ENCODE assay signal across 1 cellular context in the genomic region with DNA sequence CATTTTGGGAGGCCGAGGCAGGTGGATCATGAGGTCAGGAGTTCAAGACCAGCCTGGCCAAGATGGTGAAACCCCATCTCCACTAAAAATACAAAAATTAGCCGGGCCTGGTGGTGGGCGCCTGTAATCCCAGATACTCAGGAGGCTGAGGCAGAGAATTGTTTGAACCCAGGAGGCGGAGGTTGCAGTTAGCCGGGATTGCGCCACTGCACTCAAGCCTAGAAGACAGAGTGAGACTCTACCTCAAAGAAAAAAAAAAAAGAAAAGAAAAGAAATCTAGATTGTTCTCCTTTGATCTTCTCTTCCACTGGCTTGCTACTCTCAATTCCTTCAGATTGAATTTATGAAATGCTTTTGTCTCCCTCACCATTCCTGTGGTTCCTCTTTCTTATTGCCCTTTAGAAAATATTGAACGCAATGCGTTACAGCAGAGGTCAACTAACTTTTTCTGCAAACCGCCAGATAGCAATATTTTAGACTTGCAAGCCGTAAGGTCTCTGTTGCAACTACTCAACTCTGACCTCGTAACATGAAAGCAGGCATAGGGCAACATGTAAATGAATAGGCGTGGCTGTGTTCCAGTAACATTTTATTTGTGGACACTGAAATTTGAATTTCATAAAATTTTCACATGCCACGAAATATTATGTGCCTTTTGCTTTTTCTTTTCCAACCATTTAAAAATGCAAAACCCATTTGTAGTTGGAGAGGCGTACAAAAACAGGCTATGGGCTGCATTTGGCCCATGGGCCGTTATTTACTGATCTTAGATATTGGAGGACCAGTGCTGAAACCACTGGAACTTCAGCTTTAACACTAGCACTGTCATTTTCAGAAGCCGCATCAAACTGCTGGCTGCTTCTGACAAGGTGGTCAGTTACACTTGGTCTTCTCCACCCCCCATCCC.
TF ChIP-seq lines count a peak whose summit lies in the region.

No MANE protein-coding gene starts in this region.

TF ChIP-seq in H1, 55 proteins besides CTCF, POLR2A, EP300 and RAD21:
- TF ChIP-seq BCL11A (IDR thresholded peaks at IDR 0.05; ENCODE audit: low read depth in 2 of 2, low read length in 2 of 2) = no peak
- no peak for TF ChIP-seq GTF2F1 (IDR thresholded peaks at IDR 0.05; ENCODE audit: borderline replicate concordance, low read depth, low read length)
- TF ChIP-seq EGR1 (IDR thresholded peaks at IDR 0.05; ENCODE audit: borderline replicate concordance, low read depth, low read length) = no peak
- no peak for TF ChIP-seq CHD2 (IDR thresholded peaks at IDR 0.05; ENCODE audit: low read length)
- no peak for TF ChIP-seq TEAD4 (IDR thresholded peaks at IDR 0.05; ENCODE audit: low read depth, low read length)
- TF ChIP-seq RXRA (IDR thresholded peaks at IDR 0.05; ENCODE audit: insufficient read depth, low read depth, low read length) = no peak
- TF ChIP-seq KDM4A (IDR thresholded peaks at IDR 0.05; ENCODE audit: low read depth, low read length, severe bottlenecking) = no peak
- no peak for TF ChIP-seq CTBP2 (IDR thresholded peaks at IDR 0.05; ENCODE audit: borderline replicate concordance, insufficient read depth, insufficient read length, low read length)
- TF ChIP-seq CHD1 (IDR thresholded peaks at IDR 0.05; ENCODE audit: low read depth, low read length) = no peak
- no peak for TF ChIP-seq BACH1 (IDR thresholded peaks at IDR 0.05; ENCODE audit: low read length)
- TF ChIP-seq MAFK (IDR thresholded peaks at IDR 0.05; ENCODE audit: low read depth, low read length) = no peak
- no peak for TF ChIP-seq PHF8 (conservative IDR thresholded peaks at IDR 0.05; ENCODE audit: low read depth, low read length)
- no peak for TF ChIP-seq YY1 (IDR thresholded peaks at IDR 0.05; ENCODE audit: low read depth, low read length)
TF ChIP-seq in H1: peak in this region for 0.
